Comparison of ENCODE assay signal across 1 cellular context in the genomic region with DNA sequence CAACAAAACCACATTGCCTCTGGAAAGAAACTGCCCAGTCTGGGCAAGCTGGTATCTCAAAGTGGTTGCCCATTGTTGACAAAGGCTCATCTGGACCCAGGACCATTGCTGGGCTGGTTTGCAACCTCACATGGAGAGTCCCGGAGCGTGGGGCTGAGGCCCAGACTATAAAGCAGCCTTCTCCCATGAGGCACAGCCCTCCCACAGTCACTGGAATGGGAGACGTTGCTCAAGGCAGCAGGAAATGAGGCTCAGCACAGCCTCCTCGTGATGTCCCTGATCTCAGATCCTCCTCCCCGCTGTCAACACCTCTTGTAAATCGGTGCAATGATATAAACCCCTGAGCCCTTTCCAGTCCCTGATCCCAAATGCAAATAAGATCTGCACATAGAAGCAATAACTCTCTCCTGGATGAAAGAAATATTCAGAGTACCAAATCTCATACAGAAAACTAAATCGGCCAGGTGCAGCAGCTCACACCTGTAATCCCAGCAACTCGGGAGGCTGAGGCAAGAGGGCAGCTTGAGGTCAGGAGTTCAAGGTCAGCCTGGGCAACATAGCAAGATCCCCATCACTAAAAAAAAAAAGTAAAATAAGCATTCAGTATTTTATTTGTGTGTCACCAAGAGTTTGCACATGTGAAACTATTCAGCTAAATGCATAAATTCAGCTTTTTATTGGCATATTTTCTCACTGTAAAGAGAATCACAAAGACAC.
TF ChIP-seq lines count a peak whose summit lies in the region.

No MANE protein-coding gene starts in this region.

TF ChIP-seq in H1, 55 proteins besides CTCF, POLR2A, EP300 and RAD21 (continued from another document):
- TF ChIP-seq, protein P1, sequence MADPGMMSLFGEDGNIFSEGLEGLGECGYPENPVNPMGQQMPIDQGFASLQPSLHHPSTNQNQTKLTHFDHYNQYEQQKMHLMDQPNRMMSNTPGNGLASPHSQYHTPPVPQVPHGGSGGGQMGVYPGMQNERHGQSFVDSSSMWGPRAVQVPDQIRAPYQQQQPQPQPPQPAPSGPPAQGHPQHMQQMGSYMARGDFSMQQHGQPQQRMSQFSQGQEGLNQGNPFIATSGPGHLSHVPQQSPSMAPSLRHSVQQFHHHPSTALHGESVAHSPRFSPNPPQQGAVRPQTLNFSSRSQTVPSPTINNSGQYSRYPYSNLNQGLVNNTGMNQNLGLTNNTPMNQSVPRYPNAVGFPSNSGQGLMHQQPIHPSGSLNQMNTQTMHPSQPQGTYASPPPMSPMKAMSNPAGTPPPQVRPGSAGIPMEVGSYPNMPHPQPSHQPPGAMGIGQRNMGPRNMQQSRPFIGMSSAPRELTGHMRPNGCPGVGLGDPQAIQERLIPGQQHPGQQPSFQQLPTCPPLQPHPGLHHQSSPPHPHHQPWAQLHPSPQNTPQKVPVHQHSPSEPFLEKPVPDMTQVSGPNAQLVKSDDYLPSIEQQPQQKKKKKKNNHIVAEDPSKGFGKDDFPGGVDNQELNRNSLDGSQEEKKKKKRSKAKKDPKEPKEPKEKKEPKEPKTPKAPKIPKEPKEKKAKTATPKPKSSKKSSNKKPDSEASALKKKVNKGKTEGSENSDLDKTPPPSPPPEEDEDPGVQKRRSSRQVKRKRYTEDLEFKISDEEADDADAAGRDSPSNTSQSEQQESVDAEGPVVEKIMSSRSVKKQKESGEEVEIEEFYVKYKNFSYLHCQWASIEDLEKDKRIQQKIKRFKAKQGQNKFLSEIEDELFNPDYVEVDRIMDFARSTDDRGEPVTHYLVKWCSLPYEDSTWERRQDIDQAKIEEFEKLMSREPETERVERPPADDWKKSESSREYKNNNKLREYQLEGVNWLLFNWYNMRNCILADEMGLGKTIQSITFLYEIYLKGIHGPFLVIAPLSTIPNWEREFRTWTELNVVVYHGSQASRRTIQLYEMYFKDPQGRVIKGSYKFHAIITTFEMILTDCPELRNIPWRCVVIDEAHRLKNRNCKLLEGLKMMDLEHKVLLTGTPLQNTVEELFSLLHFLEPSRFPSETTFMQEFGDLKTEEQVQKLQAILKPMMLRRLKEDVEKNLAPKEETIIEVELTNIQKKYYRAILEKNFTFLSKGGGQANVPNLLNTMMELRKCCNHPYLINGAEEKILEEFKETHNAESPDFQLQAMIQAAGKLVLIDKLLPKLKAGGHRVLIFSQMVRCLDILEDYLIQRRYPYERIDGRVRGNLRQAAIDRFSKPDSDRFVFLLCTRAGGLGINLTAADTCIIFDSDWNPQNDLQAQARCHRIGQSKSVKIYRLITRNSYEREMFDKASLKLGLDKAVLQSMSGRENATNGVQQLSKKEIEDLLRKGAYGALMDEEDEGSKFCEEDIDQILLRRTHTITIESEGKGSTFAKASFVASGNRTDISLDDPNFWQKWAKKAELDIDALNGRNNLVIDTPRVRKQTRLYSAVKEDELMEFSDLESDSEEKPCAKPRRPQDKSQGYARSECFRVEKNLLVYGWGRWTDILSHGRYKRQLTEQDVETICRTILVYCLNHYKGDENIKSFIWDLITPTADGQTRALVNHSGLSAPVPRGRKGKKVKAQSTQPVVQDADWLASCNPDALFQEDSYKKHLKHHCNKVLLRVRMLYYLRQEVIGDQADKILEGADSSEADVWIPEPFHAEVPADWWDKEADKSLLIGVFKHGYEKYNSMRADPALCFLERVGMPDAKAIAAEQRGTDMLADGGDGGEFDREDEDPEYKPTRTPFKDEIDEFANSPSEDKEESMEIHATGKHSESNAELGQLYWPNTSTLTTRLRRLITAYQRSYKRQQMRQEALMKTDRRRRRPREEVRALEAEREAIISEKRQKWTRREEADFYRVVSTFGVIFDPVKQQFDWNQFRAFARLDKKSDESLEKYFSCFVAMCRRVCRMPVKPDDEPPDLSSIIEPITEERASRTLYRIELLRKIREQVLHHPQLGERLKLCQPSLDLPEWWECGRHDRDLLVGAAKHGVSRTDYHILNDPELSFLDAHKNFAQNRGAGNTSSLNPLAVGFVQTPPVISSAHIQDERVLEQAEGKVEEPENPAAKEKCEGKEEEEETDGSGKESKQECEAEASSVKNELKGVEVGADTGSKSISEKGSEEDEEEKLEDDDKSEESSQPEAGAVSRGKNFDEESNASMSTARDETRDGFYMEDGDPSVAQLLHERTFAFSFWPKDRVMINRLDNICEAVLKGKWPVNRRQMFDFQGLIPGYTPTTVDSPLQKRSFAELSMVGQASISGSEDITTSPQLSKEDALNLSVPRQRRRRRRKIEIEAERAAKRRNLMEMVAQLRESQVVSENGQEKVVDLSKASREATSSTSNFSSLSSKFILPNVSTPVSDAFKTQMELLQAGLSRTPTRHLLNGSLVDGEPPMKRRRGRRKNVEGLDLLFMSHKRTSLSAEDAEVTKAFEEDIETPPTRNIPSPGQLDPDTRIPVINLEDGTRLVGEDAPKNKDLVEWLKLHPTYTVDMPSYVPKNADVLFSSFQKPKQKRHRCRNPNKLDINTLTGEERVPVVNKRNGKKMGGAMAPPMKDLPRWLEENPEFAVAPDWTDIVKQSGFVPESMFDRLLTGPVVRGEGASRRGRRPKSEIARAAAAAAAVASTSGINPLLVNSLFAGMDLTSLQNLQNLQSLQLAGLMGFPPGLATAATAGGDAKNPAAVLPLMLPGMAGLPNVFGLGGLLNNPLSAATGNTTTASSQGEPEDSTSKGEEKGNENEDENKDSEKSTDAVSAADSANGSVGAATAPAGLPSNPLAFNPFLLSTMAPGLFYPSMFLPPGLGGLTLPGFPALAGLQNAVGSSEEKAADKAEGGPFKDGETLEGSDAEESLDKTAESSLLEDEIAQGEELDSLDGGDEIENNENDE (IDR thresholded peaks at IDR 0.05; ENCODE audit: insufficient replicate concordance, low read length) = no peak
- TF ChIP-seq YY1 (IDR thresholded peaks at IDR 0.05; ENCODE audit: low read depth, low read length) = no peak
- no peak for TF ChIP-seq RXRA (IDR thresholded peaks at IDR 0.05; ENCODE audit: insufficient read depth, low read depth, low read length)
- no peak for TF ChIP-seq CTBP2 (IDR thresholded peaks at IDR 0.05; ENCODE audit: borderline replicate concordance, insufficient read depth, insufficient read length, low read length)
- TF ChIP-seq EGR1 (IDR thresholded peaks at IDR 0.05; ENCODE audit: borderline replicate concordance, low read depth, low read length) = no peak
- TF ChIP-seq, protein P2, sequence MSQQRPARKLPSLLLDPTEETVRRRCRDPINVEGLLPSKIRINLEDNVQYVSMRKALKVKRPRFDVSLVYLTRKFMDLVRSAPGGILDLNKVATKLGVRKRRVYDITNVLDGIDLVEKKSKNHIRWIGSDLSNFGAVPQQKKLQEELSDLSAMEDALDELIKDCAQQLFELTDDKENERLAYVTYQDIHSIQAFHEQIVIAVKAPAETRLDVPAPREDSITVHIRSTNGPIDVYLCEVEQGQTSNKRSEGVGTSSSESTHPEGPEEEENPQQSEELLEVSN (IDR thresholded peaks at IDR 0.05) = no peak
- TF ChIP-seq GABPA (IDR thresholded peaks at IDR 0.05; ENCODE audit: borderline replicate concordance, insufficient read depth, low read length) = no peak
